ENCODE assay signal across 15 cellular contexts in the genomic region with DNA sequence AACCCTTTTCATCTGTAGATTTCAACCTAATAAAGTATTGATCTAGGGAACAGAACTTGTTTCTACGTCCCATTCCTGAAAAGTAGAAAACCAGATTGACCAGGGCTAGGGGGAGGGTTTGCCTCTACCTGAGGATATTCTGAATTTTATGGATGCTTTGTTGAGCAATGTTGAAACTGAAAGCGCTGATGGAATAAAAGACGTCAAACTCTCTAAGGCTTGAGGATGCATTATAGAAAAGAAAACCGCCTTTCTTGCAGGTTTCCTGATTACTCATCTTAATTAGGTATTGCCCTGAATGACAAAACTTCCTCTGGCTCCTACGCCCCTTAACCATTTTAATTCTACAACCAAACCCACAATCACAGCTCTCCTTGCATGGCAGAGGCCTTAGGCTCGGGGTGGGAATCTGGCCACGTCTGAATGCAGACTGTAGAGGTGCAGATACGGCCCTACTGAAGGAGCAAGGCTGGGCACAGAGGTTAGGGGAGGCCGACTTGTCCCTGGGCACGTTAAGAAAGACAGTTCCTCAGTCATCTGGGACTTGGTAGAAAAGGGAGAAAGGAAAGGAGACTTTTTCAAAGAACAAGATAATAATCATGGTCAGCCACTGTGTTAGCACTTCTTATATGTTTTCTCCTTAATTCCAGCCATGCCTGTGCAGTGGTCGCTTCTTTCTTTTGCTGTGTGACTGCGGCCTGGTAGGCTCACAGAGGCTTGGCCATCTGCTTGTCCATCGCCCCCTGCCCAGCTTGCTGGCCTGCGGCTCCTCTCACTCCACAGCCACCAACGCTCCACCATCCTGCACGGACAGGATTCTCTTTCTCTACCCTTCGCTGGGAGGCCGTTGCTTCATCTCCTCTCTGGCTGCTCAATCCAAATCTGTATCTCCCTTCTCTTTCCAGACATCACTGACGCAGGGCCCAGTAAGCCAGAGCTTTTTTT.
DNase-seq lines count a peak whose midpoint lies in the region; ATAC-seq, FAIRE-seq and TF ChIP-seq lines count a peak whose summit lies in the region.
"Had no signal": no experiment of that assay in that cellular context is flagged by ENCODE, and none has a peak within 500 bp of the region (broad histone marks: within the 10 kb centered on the region; RNA-seq: fewer than 3 reads in every experiment).

No MANE protein-coding gene starts in this region.

- no peak for FAIRE-seq in GM12891 (lab: Jason Lieb, UNC)

- in situ Hi-C loops in gastrocnemius medialis (cut with MboI; ENCODE audit: low sequenced_read_pairs in 4 of 4), result no loop called here

- H3K9me3 ChIP-seq in esophagus (ENCODE audit: control insufficient read depth in 2 of 2, insufficient read depth in 1 of 2, low read depth in 1 of 2, low read length in 1 of 2), result no peaks in the 10 kb centered on the region
- no peaks in the 10 kb centered on the region for H3K9me3 ChIP-seq in gastrocnemius medialis

- CTCF ChIA-PET in activated CD4-positive, alpha-beta T cell treated with anti-CD3 and anti-CD28 coated beads for 36 hours (lab: Charles Lee), result interaction anchor here (0.6 kb wide), 1 partner anchor 8 kb away, joined by 4 read pairs; no protein-coding TSS in a partner anchor

- H3K4me1 ChIP-seq in esophagus (ENCODE audit: control insufficient read depth in 2 of 2, insufficient read depth in 2 of 2, low read length in 1 of 2), result peaks cover 4 to 11% of the 10 kb centered on the region in 2 donors
- peaks cover 15 to 19% of the 10 kb centered on the region in 2 donors for H3K4me1 ChIP-seq in gastrocnemius medialis

- intact Hi-C loops in activated CD4-positive, alpha-beta T cell treated with anti-CD3 and anti-CD28 coated beads for 36 hours (cut with DNase I, micrococcal nuclease), result no loop called here
- intact Hi-C loops in gastrocnemius medialis (cut with DNase I; ENCODE audit: low total_unique reads), result no loop called here

- H3K4me3 ChIP-seq in esophagus (ENCODE audit: low read depth in 1 of 2, low read length in 2 of 2), result no peak overlapping the region
- no peak overlapping the region for H3K4me3 ChIP-seq in gastrocnemius medialis
- H3K4me3 ChIP-seq: PC-9 had no signal

- POLR2A ChIA-PET in activated CD4-positive, alpha-beta T cell treated with anti-CD3 and anti-CD28 coated beads for 36 hours (lab: Charles Lee), result no interaction called here

- TF ChIP-seq POLR2A in gastrocnemius medialis (IDR thresholded peaks at IDR 0.05), result no peak
- TF ChIP-seq POLR2A in GM12891 (IDR thresholded peaks at IDR 0.05; ENCODE audit: low read depth, low read length), result no peak

- no peaks in the 10 kb centered on the region for H3K36me3 ChIP-seq in esophagus (ENCODE audit: control insufficient read depth in 2 of 2, insufficient read depth in 2 of 2, low read length in 1 of 2)
- no peaks in the 10 kb centered on the region for H3K36me3 ChIP-seq in gastrocnemius medialis

- DNase-seq in activated CD4-positive, alpha-beta T cell treated with anti-CD3 and anti-CD28 coated beads for 36 hours, result peak; percentile 13
- no peak for DNase-seq in activated CD4-positive, alpha-beta T cell treated with anti-CD3 and anti-CD28 coated beads for 4 hours
- peak; percentile 62 for DNase-seq in RPMI7951 (ENCODE audit: low read depth)
- no peak for DNase-seq in gastrocnemius medialis
- no peak for DNase-seq in hippocampal formation (lab: John Stamatoyannopoulos, UW)
- DNase-seq in GM12891 (ENCODE audit: insufficient read length, low spot score), result no peak
- DNase-seq in NCI-H2081 treated with DMSO at 0.1 percent for 48 hours (lab: John Stamatoyannopoulos, UW), result no peak
- DNase-seq: foreskin fibroblast; NCI-H446 treated with DMSO at 0.1 percent for 48 hours; PC-9; stimulated activated CD4-positive, alpha-beta T cell treated with anti-CD3 and anti-CD28 coated beads, Interleukin-2, amount 100 ng/mL, for 48 hours had no signal

- no peak for TF ChIP-seq CTCF in gastrocnemius medialis (IDR thresholded peaks at IDR 0.05 in 4 of 5, conservative IDR thresholded peaks at IDR 0.05 in 1 of 5)

- no peaks in the 10 kb centered on the region for H3K9me3 Mint-ChIP-seq in activated CD4-positive, alpha-beta T cell treated with anti-CD3 and anti-CD28 coated beads for 36 hours (ENCODE audit: low read depth)

- 72 to 73% methylated on average over 19 of the region's 19 CpGs for WGBS in esophagus, 2 donors

- H3K36me3 Mint-ChIP-seq in activated CD4-positive, alpha-beta T cell treated with anti-CD3 and anti-CD28 coated beads for 36 hours (ENCODE audit: low read depth), result no peaks in the 10 kb centered on the region
- H3K36me3 Mint-ChIP-seq: CD4-positive, CD25-positive, alpha-beta regulatory T cell had no signal

- H3K27ac ChIP-seq in esophagus (ENCODE audit: low read depth in 2 of 2, low read length in 1 of 2) (peak overlapping the region; percentile 12 to 70), gastrocnemius medialis (peak overlapping the region; percentile 39 to 71 (median 60))
- H3K27ac ChIP-seq: 22Rv1, PC-9 had no signal

- no peak overlapping the region for H3K27ac Mint-ChIP-seq in activated CD4-positive, alpha-beta T cell treated with anti-CD3 and anti-CD28 coated beads for 36 hours

- ATAC-seq in activated CD4-positive, alpha-beta T cell treated with anti-CD3 and anti-CD28 coated beads for 36 hours, result peak; percentile 90
- no peak for ATAC-seq in gastrocnemius medialis
- ATAC-seq: activated CD4-positive, CD25-positive, alpha-beta regulatory T cell treated with anti-CD3 and anti-CD28 coated beads, Interleukin-2, amount 50 U/mL, for 24 hours had no signal

- H3K27me3 ChIP-seq in esophagus (ENCODE audit: control insufficient read depth in 1 of 2, insufficient read depth in 2 of 2, low read length in 2 of 2), result no peaks in the 10 kb centered on the region
- no peaks in the 10 kb centered on the region for H3K27me3 ChIP-seq in gastrocnemius medialis

- peaks cover 8% of the 10 kb centered on the region for H3K4me1 Mint-ChIP-seq in activated CD4-positive, alpha-beta T cell treated with anti-CD3 and anti-CD28 coated beads for 36 hours

- H3K27me3 Mint-ChIP-seq in activated CD4-positive, alpha-beta T cell treated with anti-CD3 and anti-CD28 coated beads for 36 hours, result no peaks in the 10 kb centered on the region
- H3K27me3 Mint-ChIP-seq: CD4-positive, CD25-positive, alpha-beta regulatory T cell had no signal

- no peak overlapping the region for H3K4me3 Mint-ChIP-seq in activated CD4-positive, alpha-beta T cell treated with anti-CD3 and anti-CD28 coated beads for 36 hours

TF ChIP-seq in GM12891, 5 proteins besides CTCF, POLR2A, EP300 and RAD21:
- TF ChIP-seq POU2F2 (IDR thresholded peaks at IDR 0.05; ENCODE audit: low read depth, low read length) (no peak), TAF1 (IDR thresholded peaks at IDR 0.05; ENCODE audit: low read depth, low read length) (no peak), PAX5 (IDR thresholded peaks at IDR 0.05; ENCODE audit: insufficient read depth, low read length, severe bottlenecking) (no peak), POLR2AphosphoS5 (IDR thresholded peaks at IDR 0.05; ENCODE audit: low read depth, low read length) (no peak), SPI1 (IDR thresholded peaks at IDR 0.05; ENCODE audit: low read depth, low read length) (no peak)
TF ChIP-seq in GM12891: peak in this region for 0.

Comparison
In these comparisons a context has a peak if more than half of its experiments do, and no peak if none do; other contexts are left out.
1. DNase-seq: peak in activated CD4-positive, alpha-beta T cell treated with anti-CD3 and anti-CD28 coated beads for 36 hours (single experiment) and RPMI7951 (single experiment); none in activated CD4-positive, alpha-beta T cell treated with anti-CD3 and anti-CD28 coated beads for 4 hours (0 of 2), gastrocnemius medialis (0 of 2), hippocampal formation (0 of 2), GM12891 (single experiment) and NCI-H2081 treated with DMSO at 0.1 percent for 48 hours (single experiment).